1 cellular context compared by ENCODE assay signal in the genomic region with DNA sequence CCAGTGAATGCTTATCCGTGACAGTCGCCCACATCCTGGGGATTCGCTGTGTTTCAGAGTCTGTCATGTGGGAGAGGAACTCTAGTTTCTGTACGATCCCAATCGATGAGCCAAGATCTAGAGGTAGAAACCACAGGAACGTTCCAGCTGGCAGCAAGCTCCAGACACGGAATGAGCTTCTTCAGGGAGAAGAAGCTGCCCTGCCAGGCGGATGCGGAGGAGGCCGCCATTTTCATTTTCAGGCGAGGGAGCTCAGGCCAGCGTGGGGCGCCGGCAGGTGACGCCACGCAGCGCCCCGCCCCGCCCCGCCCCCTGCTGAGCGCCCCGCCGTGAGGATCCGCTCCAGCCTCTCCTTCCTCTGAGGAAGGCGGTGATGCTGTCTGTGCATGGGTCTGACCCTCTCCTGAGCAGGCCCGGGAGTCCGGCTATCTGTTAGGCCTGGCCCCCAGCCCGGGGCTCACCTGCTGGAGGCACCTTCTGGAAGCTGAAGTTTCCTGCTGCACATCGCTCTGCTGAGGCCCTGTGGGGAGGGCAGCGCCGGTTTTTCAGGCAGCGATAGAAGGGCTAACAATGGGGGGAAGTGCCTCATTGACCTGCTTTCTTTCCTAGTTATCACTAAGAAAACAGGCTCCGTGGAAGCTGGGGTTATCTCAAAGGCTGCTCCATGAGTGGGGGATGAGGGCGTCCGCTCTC.
TF ChIP-seq lines count a peak whose summit lies in the region.

No MANE protein-coding gene starts in this region.

TF ChIP-seq in K562, 482 proteins besides CTCF, POLR2A, EP300 and RAD21 (continues in another document):
- TF ChIP-seq GTF2E2 (tag; IDR thresholded peaks at IDR 0.05) (no peak), ZNF561 (CRISPR knock-in tag; conservative IDR thresholded peaks at IDR 0.05) (no peak), XRCC3 (IDR thresholded peaks at IDR 0.05) (no peak), CREM (IDR thresholded peaks at IDR 0.05; ENCODE audit: low read depth) (peak; percentile 74), NELFE (IDR thresholded peaks at IDR 0.05; ENCODE audit: insufficient read depth, insufficient read length) (no peak), ZNF766 (CRISPR knock-in tag; conservative IDR thresholded peaks at IDR 0.05) (0 out of 2 replicates have a peak, but pooled peaks have one; percentile 48), E2F1 (CRISPR knock-in tag; IDR thresholded peaks at IDR 0.05) (no peak), HIVEP1 (CRISPR knock-in tag; IDR thresholded peaks at IDR 0.05) (no peak), POLR2G (IDR thresholded peaks at IDR 0.05; ENCODE audit: low read depth, low read length) (peak; percentile 70), POLR3A (IDR thresholded peaks at IDR 0.05; ENCODE audit: borderline replicate concordance, extremely low read depth, insufficient read depth, insufficient read length) (no peak), MAZ (CRISPR knock-in tag; conservative IDR thresholded peaks at IDR 0.05 in 1 of 2, IDR thresholded peaks at IDR 0.05 in 1 of 2) (peak; percentile 40 to 58; a peak in 3 of 4 replicates), ZBTB17 (CRISPR knock-in tag; IDR thresholded peaks at IDR 0.05) (no peak), GTF2A2 (tag; IDR thresholded peaks at IDR 0.05) (no peak), ATF2 (CRISPR knock-in tag; IDR thresholded peaks at IDR 0.05) (no peak), MTA1 (IDR thresholded peaks at IDR 0.05; ENCODE audit: borderline replicate concordance) (0 out of 2 replicates have a peak, but pooled peaks have one; percentile 56), CBFA2T3 (IDR thresholded peaks at IDR 0.05) (no peak), HNRNPUL1 (IDR thresholded peaks at IDR 0.05; ENCODE audit: low read length) (no peak), ZNF507 (tag; conservative IDR thresholded peaks at IDR 0.05) (no peak), CBX3 (IDR thresholded peaks at IDR 0.05; ENCODE audit: borderline replicate concordance in 1 of 2, low read length in 2 of 2) (peak in 1 of 2 experiments; percentile 51; a peak in 1 of 3 replicates), ZZZ3 (IDR thresholded peaks at IDR 0.05) (no peak), MCM7 (IDR thresholded peaks at IDR 0.05) (no peak), POLR2B (IDR thresholded peaks at IDR 0.05; ENCODE audit: low read depth, partially characterized antibody) (peak; percentile 32), PRPF4 (IDR thresholded peaks at IDR 0.05; ENCODE audit: insufficient read depth, low read depth, low read length, poor library complexity, severe bottlenecking) (no peak), RBFOX2 (IDR thresholded peaks at IDR 0.05; ENCODE audit: low read depth, low read length) (peak; percentile 63), ELK1 (CRISPR knock-in tag; IDR thresholded peaks at IDR 0.05) (no peak), NR2C2 (CRISPR knock-in tag; IDR thresholded peaks at IDR 0.05) (no peak), NR2C2 (tag; IDR thresholded peaks at IDR 0.05) (no peak), MTA2 (IDR thresholded peaks at IDR 0.05; ENCODE audit: low read depth) (no peak), SRSF3 (IDR thresholded peaks at IDR 0.05; ENCODE audit: insufficient read depth, low read length) (no peak), ZNF23 (CRISPR knock-in tag; IDR thresholded peaks at IDR 0.05) (no peak), ZNF133 (CRISPR knock-in tag; IDR thresholded peaks at IDR 0.05) (no peak), ZNF232 (CRISPR knock-in tag; IDR thresholded peaks at IDR 0.05) (no peak), NRF1 (conservative IDR thresholded peaks at IDR 0.05 in 1 of 2, IDR thresholded peaks at IDR 0.05 in 1 of 2) (peak in 1 of 2 experiments; percentile 19; a peak in 1 of 4 replicates), POLR3G (IDR thresholded peaks at IDR 0.05; ENCODE audit: extremely low read depth, insufficient read length, insufficient replicate concordance) (no peak), PCBP1 (IDR thresholded peaks at IDR 0.05; ENCODE audit: low read depth, low read length, poor library complexity, severe bottlenecking) (no peak), PREB (CRISPR knock-in tag; IDR thresholded peaks at IDR 0.05) (no peak), ZNF79 (CRISPR knock-in tag; IDR thresholded peaks at IDR 0.05; ENCODE audit: low read depth) (no peak), BRCA1 (IDR thresholded peaks at IDR 0.05) (no peak), BRCA1 (CRISPR knock-in tag; IDR thresholded peaks at IDR 0.05) (no peak), ADNP (tag; IDR thresholded peaks at IDR 0.05) (no peak), ZNF3 (CRISPR knock-in tag; IDR thresholded peaks at IDR 0.05) (no peak), HOXB6 (CRISPR knock-in tag; IDR thresholded peaks at IDR 0.05; ENCODE audit: borderline replicate concordance) (no peak), ETS1 (conservative IDR thresholded peaks at IDR 0.05; ENCODE audit: control insufficient read depth, low read depth, low read length) (no peak), NFE2 (IDR thresholded peaks at IDR 0.05; ENCODE audit: low read depth) (no peak), PHTF2 (CRISPR knock-in tag; IDR thresholded peaks at IDR 0.05) (no peak), NFXL1 (CRISPR knock-in tag; IDR thresholded peaks at IDR 0.05) (no peak), GABPA (tag; conservative IDR thresholded peaks at IDR 0.05; ENCODE audit: low read depth) (0 out of 2 replicates have a peak, but pooled peaks have one; percentile 27)
- TF ChIP-seq, protein P1, sequence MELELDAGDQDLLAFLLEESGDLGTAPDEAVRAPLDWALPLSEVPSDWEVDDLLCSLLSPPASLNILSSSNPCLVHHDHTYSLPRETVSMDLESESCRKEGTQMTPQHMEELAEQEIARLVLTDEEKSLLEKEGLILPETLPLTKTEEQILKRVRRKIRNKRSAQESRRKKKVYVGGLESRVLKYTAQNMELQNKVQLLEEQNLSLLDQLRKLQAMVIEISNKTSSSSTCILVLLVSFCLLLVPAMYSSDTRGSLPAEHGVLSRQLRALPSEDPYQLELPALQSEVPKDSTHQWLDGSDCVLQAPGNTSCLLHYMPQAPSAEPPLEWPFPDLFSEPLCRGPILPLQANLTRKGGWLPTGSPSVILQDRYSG (tag; conservative IDR thresholded peaks at IDR 0.05; ENCODE audit: low read depth) = no peak; the same call in none of the 2 replicates
- TF ChIP-seq, protein P2, sequence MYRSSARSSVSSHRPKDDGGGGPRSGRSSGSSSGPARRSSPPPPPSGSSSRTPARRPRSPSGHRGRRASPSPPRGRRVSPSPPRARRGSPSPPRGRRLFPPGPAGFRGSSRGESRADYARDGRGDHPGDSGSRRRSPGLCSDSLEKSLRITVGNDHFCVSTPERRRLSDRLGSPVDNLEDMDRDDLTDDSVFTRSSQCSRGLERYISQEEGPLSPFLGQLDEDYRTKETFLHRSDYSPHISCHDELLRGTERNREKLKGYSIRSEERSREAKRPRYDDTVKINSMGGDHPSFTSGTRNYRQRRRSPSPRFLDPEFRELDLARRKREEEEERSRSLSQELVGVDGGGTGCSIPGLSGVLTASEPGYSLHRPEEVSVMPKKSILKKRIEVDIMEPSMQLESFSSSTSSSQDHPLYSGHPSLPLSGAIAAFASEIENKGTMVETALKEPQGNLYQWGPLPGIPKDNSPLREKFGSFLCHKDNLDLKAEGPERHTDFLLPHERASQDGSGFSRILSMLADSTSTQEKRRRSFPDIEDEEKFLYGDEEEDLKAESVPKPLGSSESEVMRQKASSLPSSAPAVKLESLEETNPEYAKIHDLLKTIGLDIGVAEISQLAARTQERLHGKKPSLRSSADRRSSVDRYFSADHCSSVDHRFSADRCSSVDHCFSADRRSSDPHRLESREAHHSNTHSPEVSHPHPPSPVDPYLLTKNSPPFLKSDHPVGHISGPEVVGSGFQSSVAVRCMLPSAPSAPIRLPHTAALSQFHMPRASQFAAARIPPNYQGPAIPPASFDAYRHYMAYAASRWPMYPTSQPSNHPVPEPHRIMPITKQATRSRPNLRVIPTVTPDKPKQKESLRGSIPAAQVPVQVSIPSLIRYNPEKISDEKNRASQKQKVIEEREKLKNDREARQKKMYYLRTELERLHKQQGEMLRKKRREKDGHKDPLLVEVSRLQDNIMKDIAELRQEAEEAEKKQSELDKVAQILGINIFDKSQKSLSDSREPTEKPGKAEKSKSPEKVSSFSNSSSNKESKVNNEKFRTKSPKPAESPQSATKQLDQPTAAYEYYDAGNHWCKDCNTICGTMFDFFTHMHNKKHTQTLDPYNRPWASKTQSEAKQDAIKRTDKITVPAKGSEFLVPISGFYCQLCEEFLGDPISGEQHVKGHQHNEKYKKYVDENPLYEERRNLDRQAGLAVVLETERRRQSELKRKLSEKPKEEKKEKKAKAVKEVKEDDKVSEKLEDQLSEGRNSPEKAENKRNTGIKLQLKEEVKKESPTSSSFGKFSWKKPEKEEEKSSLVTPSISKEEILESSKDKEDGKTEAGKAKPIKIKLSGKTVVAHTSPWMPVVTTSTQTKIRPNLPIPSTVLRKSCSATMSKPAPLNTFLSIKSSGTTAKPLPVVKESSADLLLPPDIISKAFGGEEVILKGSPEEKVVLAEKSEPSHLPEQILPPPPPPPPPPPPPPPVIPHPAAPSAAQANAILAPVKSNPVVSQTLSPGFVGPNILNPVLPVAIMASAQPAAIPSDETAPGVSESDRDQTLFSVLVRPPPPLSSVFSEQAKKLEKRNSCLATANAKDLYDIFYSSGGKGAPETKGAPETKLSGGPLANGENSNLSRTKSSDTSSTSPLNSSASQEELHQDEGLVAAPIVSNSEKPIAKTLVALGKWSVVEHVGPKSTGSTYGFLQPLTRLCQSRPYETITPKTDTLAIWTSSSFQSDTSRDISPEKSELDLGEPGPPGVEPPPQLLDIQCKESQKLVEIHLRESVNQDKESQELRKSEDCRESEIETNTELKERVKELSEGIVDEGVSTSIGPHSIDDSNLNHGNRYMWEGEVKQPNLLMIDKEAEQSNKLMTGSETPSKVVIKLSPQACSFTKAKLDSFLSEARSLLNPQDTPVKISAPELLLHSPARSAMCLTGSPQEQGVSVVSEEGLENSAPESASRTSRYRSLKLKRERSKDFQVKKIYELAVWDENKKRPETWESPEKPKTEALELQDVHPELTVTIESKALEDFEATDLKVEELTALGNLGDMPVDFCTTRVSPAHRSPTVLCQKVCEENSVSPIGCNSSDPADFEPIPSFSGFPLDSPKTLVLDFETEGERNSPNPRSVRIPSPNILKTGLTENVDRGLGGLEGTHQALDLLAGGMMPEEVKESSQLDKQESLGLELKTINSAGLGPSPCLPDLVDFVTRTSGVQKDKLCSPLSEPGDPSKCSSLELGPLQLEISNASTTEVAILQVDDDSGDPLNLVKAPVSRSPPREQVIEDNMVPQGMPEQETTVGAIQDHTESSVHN (IDR thresholded peaks at IDR 0.05; ENCODE audit: borderline replicate concordance in 1 of 2, low read depth in 1 of 2) = no peak
- TF ChIP-seq, protein P3, sequence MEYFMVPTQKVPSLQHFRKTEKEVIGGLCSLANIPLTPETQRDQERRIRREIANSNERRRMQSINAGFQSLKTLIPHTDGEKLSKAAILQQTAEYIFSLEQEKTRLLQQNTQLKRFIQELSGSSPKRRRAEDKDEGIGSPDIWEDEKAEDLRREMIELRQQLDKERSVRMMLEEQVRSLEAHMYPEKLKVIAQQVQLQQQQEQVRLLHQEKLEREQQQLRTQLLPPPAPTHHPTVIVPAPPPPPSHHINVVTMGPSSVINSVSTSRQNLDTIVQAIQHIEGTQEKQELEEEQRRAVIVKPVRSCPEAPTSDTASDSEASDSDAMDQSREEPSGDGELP (CRISPR knock-in tag; IDR thresholded peaks at IDR 0.05; ENCODE audit: borderline replicate concordance) = peak; percentile 49; the same call in 1 of the 2 replicates
- TF ChIP-seq, protein P4, sequence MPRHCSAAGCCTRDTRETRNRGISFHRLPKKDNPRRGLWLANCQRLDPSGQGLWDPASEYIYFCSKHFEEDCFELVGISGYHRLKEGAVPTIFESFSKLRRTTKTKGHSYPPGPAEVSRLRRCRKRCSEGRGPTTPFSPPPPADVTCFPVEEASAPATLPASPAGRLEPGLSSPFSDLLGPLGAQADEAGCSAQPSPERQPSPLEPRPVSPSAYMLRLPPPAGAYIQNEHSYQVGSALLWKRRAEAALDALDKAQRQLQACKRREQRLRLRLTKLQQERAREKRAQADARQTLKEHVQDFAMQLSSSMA (CRISPR knock-in tag; IDR thresholded peaks at IDR 0.05) = no peak
